In the genomic region with DNA sequence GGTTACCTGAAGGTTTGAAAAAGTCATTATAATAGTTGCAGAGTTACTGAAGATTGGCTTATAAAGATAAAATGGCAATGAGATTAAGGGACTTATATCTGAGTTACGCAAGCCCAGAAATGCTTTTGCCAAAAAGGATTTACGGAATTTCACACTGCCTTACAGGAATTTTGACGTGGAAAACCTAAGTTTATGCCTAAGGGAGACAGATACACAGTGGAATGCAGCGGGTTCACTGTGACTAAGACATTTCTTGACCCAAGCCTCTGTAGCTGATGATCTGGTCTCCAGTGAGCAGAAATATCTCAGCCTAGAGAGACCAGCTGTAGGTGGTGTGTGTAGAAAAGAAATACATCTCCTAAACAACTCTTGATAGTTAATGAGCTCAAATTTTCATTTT, we compare ENCODE assay signal across 14 cellular contexts. TPM values are rescaled to one million over a fixed set of nuclear protein-coding genes. Genes with fewer than 3 reads are reported as not detected.
DNase-seq lines count a peak whose midpoint lies in the region; ATAC-seq, FAIRE-seq and TF ChIP-seq lines count a peak whose summit lies in the region.
"Had no signal": no experiment of that assay in that cellular context is flagged by ENCODE, and none has a peak within 500 bp of the region (broad histone marks: within the 10 kb centered on the region; RNA-seq: fewer than 3 reads in every experiment).

No MANE protein-coding gene starts in this region.

- WGBS in pancreas, 2 donors = 74 to 79% methylated on average over 4 of the region's 4 CpGs
- WGBS in thyroid gland, 2 donors = 85 to 90% methylated on average over 4 of the region's 4 CpGs

- no peaks in the 10 kb centered on the region for H3K36me3 ChIP-seq in SJCRH30
- no peaks in the 10 kb centered on the region for H3K36me3 ChIP-seq in pancreas
- H3K36me3 ChIP-seq in thyroid gland = no peaks in the 10 kb centered on the region

- no peak for TF ChIP-seq POLR2A in thyroid gland (IDR thresholded peaks at IDR 0.05)

- H3K4me3 ChIP-seq in SJCRH30 = no peak overlapping the region
- no peak overlapping the region for H3K4me3 ChIP-seq in fibroblast of mammary gland (ENCODE audit: control insufficient read depth, low read depth, low read length)
- no peak overlapping the region for H3K4me3 ChIP-seq in pancreas
- no peak overlapping the region for H3K4me3 ChIP-seq in thyroid gland (replicated peaks in 1 of 3)

- FAIRE-seq in pancreas (lab: Jason Lieb, UNC) = no peak
- FAIRE-seq: colon had no signal

- H3K27ac ChIP-seq in SJCRH30 = peak overlapping the region; percentile 52
- no peak overlapping the region for H3K27ac ChIP-seq in pancreas
- H3K27ac ChIP-seq in thyroid gland = no peak overlapping the region

- H3K9me3 ChIP-seq in SJCRH30 (replicated peaks) (no peaks in the 10 kb centered on the region), pancreas (no peaks in the 10 kb centered on the region), thyroid gland (no peaks in the 10 kb centered on the region)

- intact Hi-C loops in pancreas (cut with DNase I) = no loop called here
- intact Hi-C loops in thyroid gland (cut with DNase I) = loop anchor here (10.0 kb wide), 1 partner anchor 223 kb away; no protein-coding TSS in a partner anchor

- TF ChIP-seq CTCF in fibroblast of mammary gland (conservative IDR thresholded peaks at IDR 0.05; ENCODE audit: control insufficient read depth, insufficient read depth, low read depth, low read length) = no peak
- no peak for TF ChIP-seq CTCF in pancreas (IDR thresholded peaks at IDR 0.05)
- no peak for TF ChIP-seq CTCF in thyroid gland (IDR thresholded peaks at IDR 0.05)

- no peaks in the 10 kb centered on the region for H3K27me3 ChIP-seq in SJCRH30
- H3K27me3 ChIP-seq in pancreas = no peaks in the 10 kb centered on the region
- H3K27me3 ChIP-seq in thyroid gland = no peaks in the 10 kb centered on the region

- no peak for ATAC-seq in pancreas

- H3K4me1 ChIP-seq in SJCRH30 (peaks cover 12% of the 10 kb centered on the region), pancreas (no peaks in the 10 kb centered on the region), thyroid gland (no peaks in the 10 kb centered on the region)

- DNase-seq in EL = peak; percentile 97
- peak; percentile 57 to 67 for DNase-seq in SJCRH30
- DNase-seq in fibroblast of mammary gland (ENCODE audit: low read depth) = peak; percentile 92
- peak; percentile 39 for DNase-seq in renal cortical epithelial cell (ENCODE audit: low read depth)
- DNase-seq in NOMO-1 treated with DMSO at 0.1 percent for 48 hours (lab: John Stamatoyannopoulos, UW; ENCODE audit: unreplicated experiment) = no peak
- DNase-seq in NCI-H2171 (lab: John Stamatoyannopoulos, UW) = no peak
- DNase-seq in pancreas = no peak
- no peak for DNase-seq in thyroid gland
- DNase-seq: CD4-positive, alpha-beta memory T cell; NCI-H1417; NCI-H510A treated with DMSO at 0.1 percent for 48 hours; RPMI8226; stimulated activated CD4-positive, alpha-beta T cell treated with anti-CD3 and anti-CD28 coated beads, Interleukin-2, amount 100 ng/mL, for 48 hours had no signal

RNA-seq across cellular contexts. Expression of a gene that starts 10.1 kb away (rescaled TPM):
- total RNA-seq in SJCRH30 (2014; rRNA removed; shearing (Covaris generic)) = 51.3 and 57.4 TPM in 2 replicates
- total RNA-seq in renal cortical epithelial cell (1.8 and 7.5 TPM in 2 replicates), pancreas (under 1 TPM in 4 of 6 donors, not detected in 2; 0.34 to 0.84 (median 0.39) TPM), thyroid gland (1 to 10 TPM in 1 of 4 donors, under 1 TPM in 2, not detected in 1; 0.94 to 8.2 (median 0.98) TPM)
- polyA plus RNA-seq in pancreas = under 1 TPM; 0.08 to 0.19 TPM
- polyA plus RNA-seq: CD4-positive, alpha-beta memory T cell had no signal

Comparison
In these comparisons a context has a peak if more than half of its experiments do, and no peak if none do; other contexts are left out.
1. DNase-seq: peak in EL (single experiment), SJCRH30 (2 of 2), fibroblast of mammary gland (single experiment) and renal cortical epithelial cell (single experiment); none in NOMO-1 treated with DMSO at 0.1 percent for 48 hours (single experiment), NCI-H2171 (single experiment), pancreas (0 of 6) and thyroid gland (0 of 2).